ENCODE assay signal across 8 cellular contexts in the genomic region with DNA sequence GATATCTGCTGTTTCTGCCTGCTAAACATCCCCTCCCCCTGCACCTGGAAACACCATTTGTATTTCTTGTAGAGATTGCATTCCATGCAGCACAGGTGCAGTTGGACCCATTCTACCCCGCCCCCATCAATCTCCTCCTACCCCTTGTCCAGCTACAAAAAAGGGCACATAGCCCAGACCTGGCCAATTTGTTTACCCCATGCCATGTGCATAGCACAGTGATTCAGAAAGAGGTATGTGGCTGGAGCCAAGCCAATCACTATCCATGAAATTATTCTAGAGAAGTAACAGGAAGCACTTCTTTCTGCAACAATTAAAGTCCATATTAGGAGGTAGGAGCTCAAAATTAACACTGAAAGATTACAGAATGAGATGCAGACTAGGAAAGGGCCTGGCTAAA. TPM values are rescaled to one million over a fixed set of nuclear protein-coding genes. Genes with fewer than 3 reads are reported as not detected.
DNase-seq lines count a peak whose midpoint lies in the region; ATAC-seq, FAIRE-seq and TF ChIP-seq lines count a peak whose summit lies in the region.
"Had no signal": no experiment of that assay in that cellular context is flagged by ENCODE, and none has a peak within 500 bp of the region (broad histone marks: within the 10 kb centered on the region; RNA-seq: fewer than 3 reads in every experiment).

No MANE protein-coding gene starts in this region.

- H3K4me1 ChIP-seq in HCT116 (ENCODE audit: control insufficient read depth in 1 of 2, insufficient read depth in 2 of 2, low read length in 2 of 2) (peaks cover 0 to 14% of the 10 kb centered on the region in 2 experiments; a peak in 2 of 4 replicates), SK-N-SH (ENCODE audit: control insufficient read depth in 1 of 2, insufficient read depth in 2 of 2, low read depth in 1 of 2, low read length in 1 of 2) (peaks cover 10 to 17% of the 10 kb centered on the region in 2 experiments; a peak in 2 of 4 replicates), tibial artery (peaks cover 0 to 11% (median 5%) of the 10 kb centered on the region in 4 donors), kidney (ENCODE audit: control insufficient read depth in 1 of 2, insufficient read depth in 1 of 2, low read depth in 1 of 2, low read length in 2 of 2) (peaks cover 0 to 4% of the 10 kb centered on the region in 2 donors)

- H3K9me3 ChIP-seq in HCT116 (ENCODE audit: control insufficient read depth in 1 of 2, insufficient read depth in 1 of 2, low read depth in 1 of 2, low read length in 2 of 2), result no peaks in the 10 kb centered on the region
- no peaks in the 10 kb centered on the region for H3K9me3 ChIP-seq in SK-N-SH
- H3K9me3 ChIP-seq in tibial artery, result no peaks in the 10 kb centered on the region
- no peaks in the 10 kb centered on the region for H3K9me3 ChIP-seq in kidney (ENCODE audit: control insufficient read depth in 1 of 2, low read length in 2 of 2)

- H3K9me2 ChIP-seq in HCT116 (ENCODE audit: insufficient read depth), result no peaks in the 10 kb centered on the region; the same call in 1 of the 2 replicates
- H3K9me2 ChIP-seq in SK-N-SH, result no peaks in the 10 kb centered on the region

- TF ChIP-seq EP300 in SK-N-SH (IDR thresholded peaks at IDR 0.05; ENCODE audit: borderline replicate concordance in 1 of 2, low read depth in 1 of 2, low read length in 1 of 2), result 0 out of 4 replicates have a peak, but pooled peaks of 1 of the 2 experiments have one; percentile 18

- H3K4me2 ChIP-seq in HCT116 (ENCODE audit: low read length) (no peak overlapping the region), SK-N-SH (no peak overlapping the region)

- POLR2A ChIA-PET in HCT116 (lab: Charles Lee) (no interaction called here), SK-N-SH (lab: Yijun Ruan, JAX) (interaction anchor here (1.0 kb wide), 1 partner anchor 20 kb away, joined by 4 read pairs; a partner anchor contains a TSS)

- H2AFZ ChIP-seq in HCT116 (ENCODE audit: low read depth, low read length, poor library complexity, severe bottlenecking) (no peak overlapping the region), SK-N-SH (ENCODE audit: low read depth) (no peak overlapping the region)

- no peaks in the 10 kb centered on the region for H3F3A ChIP-seq in SK-N-SH (replicated peaks; ENCODE audit: insufficient read depth)

- ATAC-seq in HCT116, result peak; percentile 50

- no peaks in the 10 kb centered on the region for H3K36me3 ChIP-seq in HCT116 (ENCODE audit: control insufficient read depth in 1 of 2, insufficient read depth in 2 of 2, low read length in 2 of 2)
- H3K36me3 ChIP-seq in SK-N-SH (replicated peaks in 1 of 2; ENCODE audit: control insufficient read depth in 1 of 2, insufficient read depth in 2 of 2, low read length in 1 of 2), result no peaks in the 10 kb centered on the region
- no peaks in the 10 kb centered on the region for H3K36me3 ChIP-seq in tibial artery
- H3K36me3 ChIP-seq in kidney (ENCODE audit: control insufficient read depth in 1 of 2, insufficient read depth in 2 of 2, low read length in 2 of 2), result no peaks in the 10 kb centered on the region

- no peak for TF ChIP-seq CTCF in HCT116 (IDR thresholded peaks at IDR 0.05 in 2 of 3, conservative IDR thresholded peaks at IDR 0.05 in 1 of 3; ENCODE audit: borderline replicate concordance in 1 of 3, insufficient read depth in 1 of 3, low read depth in 2 of 3, low read length in 2 of 3)
- TF ChIP-seq CTCF in SK-N-SH (IDR thresholded peaks at IDR 0.05), result no peak
- no peak for TF ChIP-seq CTCF in tibial artery (IDR thresholded peaks at IDR 0.05)
- TF ChIP-seq CTCF in kidney (IDR thresholded peaks at IDR 0.05; ENCODE audit: borderline replicate concordance, extremely low read depth, insufficient read depth), result no peak

- WGBS in SK-N-SH (ENCODE audit: low lambda C conversion rate), result 0% methylated on average over 1 of the region's 1 CpG

- H3K79me2 ChIP-seq in HCT116 (ENCODE audit: insufficient read depth, low read length), result no peaks in the 10 kb centered on the region
- no peaks in the 10 kb centered on the region for H3K79me2 ChIP-seq in SK-N-SH (ENCODE audit: insufficient read depth)

- H3K27ac ChIP-seq in HCT116 (ENCODE audit: low read depth, low read length), result no peak overlapping the region
- H3K27ac ChIP-seq in SK-N-SH (ENCODE audit: low read depth in 2 of 2, low read length in 1 of 2), result peak overlapping the region; percentile 14 to 63; a peak in 1 of 4 replicates
- peak overlapping the region; percentile 26 to 45 for H3K27ac ChIP-seq in tibial artery
- H3K27ac ChIP-seq in kidney (ENCODE audit: low read depth in 2 of 2, low read length in 2 of 2), result peak overlapping the region in 1 of 2 donors; percentile 66

- no peaks in the 10 kb centered on the region for H4K20me1 ChIP-seq in HCT116 (ENCODE audit: insufficient read depth)
- H4K20me1 ChIP-seq in SK-N-SH (ENCODE audit: insufficient read depth), result no peaks in the 10 kb centered on the region

- no TSS peak for BruUV-seq in HCT116 (replicated peaks; lab: Mats Ljungman, UMichigan)

- RAD21 ChIA-PET in HCT116 (lab: Charles Lee; ENCODE audit: low non-redundant PET in 1 of 2, low total read pairs in 2 of 2, uncharacterized antibody in 2 of 2, unreplicated experiment in 2 of 2), result interaction anchor here in 1 of 2 experiments (2.6 kb wide), 1 partner anchor 270 kb away, joined by 12 read pairs; no protein-coding TSS in a partner anchor

- H3K27me3 ChIP-seq in HCT116 (ENCODE audit: insufficient read depth, low read length) (no peaks in the 10 kb centered on the region), SK-N-SH (ENCODE audit: insufficient read depth) (no peaks in the 10 kb centered on the region), tibial artery (no peaks in the 10 kb centered on the region)

- no peak for FAIRE-seq in kidney (lab: Jason Lieb, UNC)

- TF ChIP-seq RAD21 in HCT116 (IDR thresholded peaks at IDR 0.05; ENCODE audit: low read depth), result no peak
- no peak for TF ChIP-seq RAD21 in SK-N-SH (IDR thresholded peaks at IDR 0.05; ENCODE audit: low read length)

- intact Hi-C loops in HCT116 (cut with micrococcal nuclease) (loop anchor here (1.0 to 10.0 kb wide), 2 partner anchors 269 to 1252 kb away; no protein-coding TSS in a partner anchor), tibial artery (cut with DNase I; ENCODE audit: low total_unique reads) (no loop called here), kidney (cut with DNase I) (no loop called here)

- no peak overlapping the region for H3K9ac ChIP-seq in HCT116 (ENCODE audit: low read length)
- no peak overlapping the region for H3K9ac ChIP-seq in SK-N-SH
- H3K9ac ChIP-seq in kidney (ENCODE audit: low read length in 2 of 2), result no peak overlapping the region

- CTCF ChIA-PET in HCT116 (lab: Charles Lee) (interaction anchor here (0.6 to 5.6 kb wide), 3 partner anchors 269 to 464 kb away, joined by 3 to 61 read pairs (median 3); no protein-coding TSS in a partner anchor), SK-N-SH (lab: Yijun Ruan, JAX) (interaction anchor here (0.7 to 6.5 kb wide), 5 partner anchors 20 to 578 kb away, joined by 3 to 40 read pairs (median 3); a partner anchor contains a TSS)

- no peak for DNase-seq in HCT116 (ENCODE audit: low read depth, low spot score)
- DNase-seq in SK-N-SH, result no peak
- DNase-seq in fibroblast of the conjunctiva (ENCODE audit: low read depth), result peak; percentile 41
- no peak for DNase-seq in tibial artery
- DNase-seq in SKM-1 treated with dmso at 0.1 percent for 144 hours (lab: John Stamatoyannopoulos, UW; ENCODE audit: unreplicated experiment), result no peak
- DNase-seq in kidney, result no peak
- DNase-seq in NK-92 treated with Interleukin-12 subunit alpha and Interleukin-12 subunit beta, amount 100 ng/mL, for 24 hours (lab: John Stamatoyannopoulos, UW), result no peak
- DNase-seq: NCI-H2227 treated with DMSO at 0.1 percent for 48 hours had no signal

- no peak overlapping the region for H3K4me3 ChIP-seq in HCT116 (replicated peaks in 1 of 2; ENCODE audit: low read depth in 1 of 2, low read length in 2 of 2)
- H3K4me3 ChIP-seq in SK-N-SH (ENCODE audit: low read depth in 2 of 2, low read length in 1 of 2), result no peak overlapping the region
- no peak overlapping the region for H3K4me3 ChIP-seq in tibial artery
- no peak overlapping the region for H3K4me3 ChIP-seq in kidney (ENCODE audit: low read length in 2 of 2)

- TF ChIP-seq POLR2A in HCT116 (IDR thresholded peaks at IDR 0.05; ENCODE audit: borderline replicate concordance, extremely low read depth, insufficient read depth, insufficient read length), result no peak

TF ChIP-seq in HCT116, 20 proteins besides CTCF, POLR2A, EP300 and RAD21:
- TF ChIP-seq EZH2phosphoT487 (IDR thresholded peaks at IDR 0.05; ENCODE audit: borderline replicate concordance) (no peak), ZFX (IDR thresholded peaks at IDR 0.05) (no peak), SRF (IDR thresholded peaks at IDR 0.05; ENCODE audit: low read depth) (no peak)

TF ChIP-seq in SK-N-SH, 30 proteins besides CTCF, POLR2A, EP300 and RAD21 (continues in another document):
- TF ChIP-seq MEF2A (IDR thresholded peaks at IDR 0.05; ENCODE audit: borderline replicate concordance, low read depth), result no peak
- no peak for TF ChIP-seq GABPA (IDR thresholded peaks at IDR 0.05; ENCODE audit: low read depth)
- TF ChIP-seq SMC3 (IDR thresholded peaks at IDR 0.05; ENCODE audit: low read depth, low read length), result no peak
- peak; percentile 74 for TF ChIP-seq NFIC (IDR thresholded peaks at IDR 0.05; ENCODE audit: borderline replicate concordance)
- no peak for TF ChIP-seq EZH2phosphoT487 (IDR thresholded peaks at IDR 0.05; ENCODE audit: borderline replicate concordance, low read depth)
- TF ChIP-seq TCF12 (IDR thresholded peaks at IDR 0.05), result peak; percentile 66
- no peak for TF ChIP-seq FOXJ3 (CRISPR knock-in tag; IDR thresholded peaks at IDR 0.05)
- TF ChIP-seq MXI1 (IDR thresholded peaks at IDR 0.05; ENCODE audit: low read depth, low read length), result no peak
- TF ChIP-seq, protein P1, sequence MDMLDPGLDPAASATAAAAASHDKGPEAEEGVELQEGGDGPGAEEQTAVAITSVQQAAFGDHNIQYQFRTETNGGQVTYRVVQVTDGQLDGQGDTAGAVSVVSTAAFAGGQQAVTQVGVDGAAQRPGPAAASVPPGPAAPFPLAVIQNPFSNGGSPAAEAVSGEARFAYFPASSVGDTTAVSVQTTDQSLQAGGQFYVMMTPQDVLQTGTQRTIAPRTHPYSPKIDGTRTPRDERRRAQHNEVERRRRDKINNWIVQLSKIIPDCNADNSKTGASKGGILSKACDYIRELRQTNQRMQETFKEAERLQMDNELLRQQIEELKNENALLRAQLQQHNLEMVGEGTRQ (IDR thresholded peaks at IDR 0.05; ENCODE audit: borderline replicate concordance, low read depth, low read length), result no peak
- TF ChIP-seq RFX5 (IDR thresholded peaks at IDR 0.05; ENCODE audit: low read length), result no peak
- no peak for TF ChIP-seq ELF1 (IDR thresholded peaks at IDR 0.05)
- no peak for TF ChIP-seq NRF1 (IDR thresholded peaks at IDR 0.05; ENCODE audit: low read depth, low read length)
- no peak for TF ChIP-seq CHD2 (IDR thresholded peaks at IDR 0.05; ENCODE audit: low read length, partially characterized antibody)

RNA-seq across cellular contexts. Expression of a gene that starts 20.2 kb away (rescaled TPM):
- total RNA-seq in HCT116 (2021; ENCODE audit: unreplicated experiment) (24.6 TPM), kidney (33.7 TPM)
- polyA plus RNA-seq in HCT116 (2012), result 16.2 and 17.5 TPM in 2 replicates
- polyA plus RNA-seq in SK-N-SH (2012; rRNA removed) (17.5 and 22.8 TPM in 2 replicates), kidney (ENCODE audit: insufficient read depth, low read depth, low replicate concordance) (16.2 TPM)
- 19.3 and 22.1 TPM in 2 replicates for polyA plus RNA-seq in SK-N-SH (2012; cell fraction: cytosol; rRNA removed)
- 13.5 and 18.7 TPM in 2 replicates for polyA plus RNA-seq in SK-N-SH (2012; cell fraction: nucleus; rRNA removed)
